In the genomic region with DNA sequence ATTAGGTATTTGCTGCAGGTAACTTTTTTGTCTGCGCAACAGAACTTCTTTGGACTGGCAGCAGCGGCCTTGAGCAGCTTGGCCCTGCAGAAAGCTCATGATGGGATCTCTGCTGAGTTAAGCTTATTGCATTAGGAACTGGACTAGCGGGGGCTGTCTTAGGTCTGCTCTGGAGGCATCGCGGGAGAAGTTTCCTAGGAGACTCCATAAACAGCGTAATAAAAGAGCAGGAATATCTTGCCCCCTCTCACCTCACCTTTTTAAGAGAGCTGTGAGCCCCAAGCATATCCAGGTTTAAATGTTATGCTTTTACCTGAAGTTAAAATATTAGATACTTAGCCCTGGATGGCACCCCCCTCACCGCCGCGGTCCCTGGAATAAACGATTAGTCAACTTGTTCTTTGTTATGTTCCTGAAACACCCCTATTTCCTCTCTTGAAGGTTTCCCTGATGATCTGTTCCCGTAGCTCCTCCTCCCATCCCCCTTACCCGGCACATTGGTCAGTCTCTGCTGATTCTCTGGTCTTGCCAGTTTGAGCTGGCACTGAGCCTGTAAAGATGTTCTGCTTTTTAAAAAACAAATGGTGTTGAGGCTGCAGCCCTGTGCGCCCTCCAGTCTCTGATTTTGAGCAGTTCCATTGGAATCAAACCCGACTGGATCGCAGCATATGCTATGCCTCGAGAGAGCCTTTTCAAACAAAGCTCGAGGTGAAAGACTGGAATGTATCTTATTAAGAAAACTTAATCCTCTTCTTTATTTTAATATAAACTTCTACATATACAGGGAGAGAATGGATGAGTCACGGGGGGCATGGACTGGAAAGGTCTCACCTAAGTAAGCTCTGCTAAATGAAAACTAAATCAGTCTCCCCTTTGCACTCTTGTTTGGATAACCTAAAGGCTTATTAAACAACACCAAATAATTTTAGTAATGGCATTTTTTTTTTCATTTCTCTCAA, we compare ENCODE assay signal across 8 cellular contexts. TPM values are rescaled to one million over a fixed set of nuclear protein-coding genes. Genes with fewer than 3 reads are reported as not detected.
DNase-seq lines count a peak whose midpoint lies in the region; ATAC-seq and TF ChIP-seq lines count a peak whose summit lies in the region.

No MANE protein-coding gene starts in this region.

- DNase-seq in T-helper 1 cell = no peak
- DNase-seq in NCI-H2196 (lab: John Stamatoyannopoulos, UW; ENCODE audit: unreplicated experiment) = peak; percentile 39
- peak; percentile 74 to 94 (median 90) for DNase-seq in adrenal gland
- peak; percentile 78 for DNase-seq in left cardiac atrium
- peak; percentile 84 for DNase-seq in posterior vena cava (ENCODE audit: low spot score)

- intact Hi-C loops in adrenal gland (cut with DNase I) = no loop called here
- intact Hi-C loops in left cardiac atrium (cut with DNase I) = no loop called here
- intact Hi-C loops in posterior vena cava (cut with DNase I) = no loop called here

- H3K9me3 Mint-ChIP-seq in T-helper 1 cell treated with Interleukin-12 subunit alpha and Interleukin-12 subunit beta and Interleukin-4 antibody, amounts not matched to agents 30 μg/mL and 1 μg/mL, for 36 hours = no peaks in the 10 kb centered on the region

- H3K4me1 ChIP-seq in adrenal gland (replicated peaks in 1 of 2) = peaks cover 33 to 40% of the 10 kb centered on the region in 2 donors

- H3K27ac Mint-ChIP-seq in T-helper 1 cell treated with Interleukin-12 subunit alpha and Interleukin-12 subunit beta and Interleukin-4 antibody, amounts not matched to agents 30 μg/mL and 1 μg/mL, for 36 hours = peak overlapping the region; percentile 90

- peaks cover 0 to 13% of the 10 kb centered on the region in 2 donors for H3K36me3 ChIP-seq in adrenal gland (replicated peaks in 1 of 2)

- H3K36me3 Mint-ChIP-seq in T-helper 1 cell treated with Interleukin-12 subunit alpha and Interleukin-12 subunit beta and Interleukin-4 antibody, amounts not matched to agents 30 μg/mL and 1 μg/mL, for 36 hours (ENCODE audit: low read depth) = peaks cover 17% of the 10 kb centered on the region

- no peaks in the 10 kb centered on the region for H3K27me3 ChIP-seq in adrenal gland

- ATAC-seq in left cardiac atrium (peak; percentile 13 to 54), GM21367 (IDR thresholded peaks at IDR 0.05; ENCODE audit: unreplicated experiment) (no peak)
- no peak for ATAC-seq in activated CD4-positive, CD25-positive, alpha-beta regulatory T cell treated with anti-CD3 and anti-CD28 coated beads, Interleukin-2, amount 50 U/mL, for 24 hours

- peak overlapping the region; percentile 51 to 92 (median 82) for H3K27ac ChIP-seq in adrenal gland

- peaks cover 50% of the 10 kb centered on the region for H3K4me1 Mint-ChIP-seq in T-helper 1 cell treated with Interleukin-12 subunit alpha and Interleukin-12 subunit beta and Interleukin-4 antibody, amounts not matched to agents 30 μg/mL and 1 μg/mL, for 36 hours (ENCODE audit: low read depth)

- H3K27me3 Mint-ChIP-seq in T-helper 1 cell treated with Interleukin-12 subunit alpha and Interleukin-12 subunit beta and Interleukin-4 antibody, amounts not matched to agents 30 μg/mL and 1 μg/mL, for 36 hours (ENCODE audit: low read depth) = no peaks in the 10 kb centered on the region

- peak; percentile 43 to 82 for TF ChIP-seq POLR2A in adrenal gland (IDR thresholded peaks at IDR 0.05)

- 2 to 6% (median 4%) methylated on average over 14 to 18 of the region's 18 CpGs for WGBS in adrenal gland, 4 donors

- H3K9me3 ChIP-seq in adrenal gland (replicated peaks in 1 of 3) = no peaks in the 10 kb centered on the region

- peak overlapping the region; percentile 25 to 91 (median 64) for H3K4me3 ChIP-seq in adrenal gland

- no peak for TF ChIP-seq CTCF in adrenal gland (IDR thresholded peaks at IDR 0.05)

- H3K4me3 Mint-ChIP-seq in T-helper 1 cell treated with Interleukin-12 subunit alpha and Interleukin-12 subunit beta and Interleukin-4 antibody, amounts not matched to agents 30 μg/mL and 1 μg/mL, for 36 hours = peak overlapping the region; percentile 96

RNA-seq across cellular contexts. Expression of a gene that starts 1.9 kb away (rescaled TPM):
- total RNA-seq in adrenal gland (10 to 100 TPM; 29.5 to 79.1 (median 42.3) TPM), left cardiac atrium (10 to 100 TPM; 30.8 to 31.3 TPM), posterior vena cava (10 to 100 TPM; 78.3 to 81.4 TPM)
- polyA plus RNA-seq in adrenal gland = 10 to 100 TPM; 29.1 to 98.1 (median 29.3) TPM

RNA-seq across cellular contexts. Expression of a gene that starts 58.7 kb away (rescaled TPM):
- total RNA-seq in adrenal gland = 10 to 100 TPM in 1 of 8 donors, 1 to 10 TPM in 7; 3.9 to 11.5 (median 5.1) TPM
- polyA plus RNA-seq in adrenal gland = 1 to 10 TPM; 1.6 to 4.6 (median 2.3) TPM
- total RNA-seq in left cardiac atrium = 10 to 100 TPM in 1 of 2 donors, 1 to 10 TPM in 1; 9.8 to 11.3 TPM
- 1 to 10 TPM; 3.3 to 7.6 TPM for total RNA-seq in posterior vena cava

Comparison
In these comparisons a context has a peak if more than half of its experiments do, and no peak if none do; other contexts are left out.
1. DNase-seq: peak in NCI-H2196 (single experiment), adrenal gland (7 of 7), left cardiac atrium (single experiment) and posterior vena cava (single experiment); none in T-helper 1 cell (0 of 5).
2. ATAC-seq: peak in left cardiac atrium (2 of 2); none in activated CD4-positive, CD25-positive, alpha-beta regulatory T cell treated with anti-CD3 and anti-CD28 coated beads, Interleukin-2, amount 50 U/mL, for 24 hours (0 of 2) and GM21367 (single experiment).